11 cellular contexts compared by ENCODE assay signal in genomic region chr16:28495098-28495793, GRCh38. TPM values are rescaled to one million over a fixed set of nuclear protein-coding genes. Genes with fewer than 3 reads are reported as not detected.
DNase-seq lines count a peak whose midpoint lies in the region; TF ChIP-seq lines count a peak whose summit lies in the region.
"Had no signal": no experiment of that assay in that cellular context is flagged by ENCODE, and none has a peak within 500 bp of the region (broad histone marks: within the 10 kb centered on the region; RNA-seq: fewer than 3 reads in every experiment).

No MANE protein-coding gene starts in this region.

- H4K20me1 ChIP-seq in smooth muscle cell (ENCODE audit: low read depth): no peaks in the 10 kb centered on the region

- H3K27me3 ChIP-seq in Peyer's patch (no peaks in the 10 kb centered on the region), duodenal mucosa (ENCODE audit: control insufficient read depth in 1 of 2, insufficient read depth in 2 of 2, low read length in 2 of 2) (no peaks in the 10 kb centered on the region), smooth muscle cell (ENCODE audit: low read depth) (no peaks in the 10 kb centered on the region)

- DNase-seq in GM12864 (ENCODE audit: low read depth) (no peak), Peyer's patch (peak in 1 of 3 donors; percentile 57), GM19238 (ENCODE audit: insufficient read length, low spot score) (no peak), smooth muscle cell (lab: John Stamatoyannopoulos, UW; ENCODE audit: unreplicated experiment) (no peak), islet precursor cell (no peak)
- DNase-seq: activated effector memory CD4-positive, alpha-beta T cell treated with Interleukin-2 at 50 U/mL for 16 hours; kidney; SHP77 had no signal

- H2AFZ ChIP-seq in smooth muscle cell (ENCODE audit: low read depth): no peak overlapping the region

- peak overlapping the region; percentile 53 to 54 for H3K9ac ChIP-seq in duodenal mucosa (ENCODE audit: low read depth in 1 of 2, low read length in 2 of 2)
- H3K9ac ChIP-seq in smooth muscle cell (ENCODE audit: low read depth): no peak overlapping the region

- H3K4me1 ChIP-seq in Peyer's patch (peaks cover 0 to 27% (median 13%) of the 10 kb centered on the region in 4 donors), duodenal mucosa (ENCODE audit: control insufficient read depth in 1 of 2, insufficient read depth in 2 of 2, low read length in 2 of 2) (peaks cover 0 to 19% of the 10 kb centered on the region in 2 donors), smooth muscle cell (ENCODE audit: low read depth) (peaks cover 5% of the 10 kb centered on the region)

- no peak for TF ChIP-seq POLR2A in Peyer's patch (IDR thresholded peaks at IDR 0.05)

- 87% methylated on average over 11 of the region's 13 CpGs for WGBS in smooth muscle cell (ENCODE audit: low lambda C conversion rate)

- no peak overlapping the region for H3K4me2 ChIP-seq in smooth muscle cell

- TF ChIP-seq CTCF in GM12864 (IDR thresholded peaks at IDR 0.05; ENCODE audit: low read depth, low read length, missing control alignments) (no peak), Peyer's patch (IDR thresholded peaks at IDR 0.05) (no peak), smooth muscle cell (IDR thresholded peaks at IDR 0.05; ENCODE audit: borderline replicate concordance, insufficient read depth, poor library complexity, severe bottlenecking) (no peak)

- peak overlapping the region; percentile 34 for H3K4me3 ChIP-seq in GM12864 (ENCODE audit: low read depth, low read length)
- peak overlapping the region; percentile 1 to 43 (median 36) for H3K4me3 ChIP-seq in Peyer's patch
- H3K4me3 ChIP-seq in duodenal mucosa (ENCODE audit: low read depth in 1 of 2, low read length in 2 of 2): peak overlapping the region; percentile 48 to 60
- peak overlapping the region in 6 of 7 experiments; percentile 17 to 30 (median 20) for H3K4me3 ChIP-seq in skin epidermis
- H3K4me3 ChIP-seq in smooth muscle cell: no peak overlapping the region

- H3K79me2 ChIP-seq in smooth muscle cell (ENCODE audit: low read depth): no peaks in the 10 kb centered on the region

- no peaks in the 10 kb centered on the region for H3F3A ChIP-seq in smooth muscle cell (ENCODE audit: low read depth)

- no peaks in the 10 kb centered on the region for H3K9me3 ChIP-seq in Peyer's patch
- H3K9me3 ChIP-seq in duodenal mucosa (ENCODE audit: control insufficient read depth in 1 of 2, low read length in 2 of 2): no peaks in the 10 kb centered on the region
- H3K9me3 ChIP-seq in smooth muscle cell (replicated peaks; ENCODE audit: low read depth): no peaks in the 10 kb centered on the region

- H3K36me3 ChIP-seq in Peyer's patch (peaks cover 0 to 6% (median 0%) of the 10 kb centered on the region in 3 donors), duodenal mucosa (ENCODE audit: control insufficient read depth in 1 of 2, insufficient read depth in 2 of 2, low read length in 2 of 2) (no peaks in the 10 kb centered on the region), smooth muscle cell (ENCODE audit: low read depth) (no peaks in the 10 kb centered on the region)

- peak overlapping the region; percentile 85 to 91 (median 90) for H3K27ac ChIP-seq in Peyer's patch
- H3K27ac ChIP-seq in duodenal mucosa (ENCODE audit: low read depth, low read length): peak overlapping the region; percentile 69
- peak overlapping the region in 20 of 21 experiments; percentile 31 to 100 (median 85) for H3K27ac ChIP-seq in skin epidermis
- no peak overlapping the region for H3K27ac ChIP-seq in smooth muscle cell (ENCODE audit: low read depth)

RNA-seq across cellular contexts. Expression of gene APOBR, which starts 0.8 kb away (rescaled TPM):
- 10 to 100 TPM; 11.9 to 25.2 (median 14.6) TPM for total RNA-seq in Peyer's patch
- total RNA-seq in smooth muscle cell: not detected in 2 replicates
- polyA plus RNA-seq in smooth muscle cell: not detected in 2 replicates
- total RNA-seq: endothelial cell of umbilical vein had no signal
- polyA plus RNA-seq: endothelial cell of umbilical vein had no signal

RNA-seq across cellular contexts. Expression of gene CLN3, which starts 3.4 kb away (rescaled TPM):
- total RNA-seq in Peyer's patch (10 to 100 TPM; 47.0 to 83.6 (median 73.3) TPM), smooth muscle cell (10.5 and 15.3 TPM in 2 replicates)
- 19.6 and 30.9 TPM in 2 replicates for polyA plus RNA-seq in smooth muscle cell

RNA-seq across cellular contexts. Expression of gene IL27, which starts 11.4 kb away (rescaled TPM):
- not detected for total RNA-seq in Peyer's patch
- not detected in 2 replicates for total RNA-seq in smooth muscle cell
- polyA plus RNA-seq in smooth muscle cell: not detected in 2 replicates
- total RNA-seq: endothelial cell of umbilical vein had no signal
- polyA plus RNA-seq: endothelial cell of umbilical vein had no signal

RNA-seq across cellular contexts. Expression of gene NPIPB7, which starts 23.1 kb away (rescaled TPM):
- total RNA-seq in Peyer's patch (not detected), smooth muscle cell (not detected in 2 replicates)
- not detected in 2 replicates for polyA plus RNA-seq in smooth muscle cell
- total RNA-seq: endothelial cell of umbilical vein, kidney had no signal

RNA-seq across cellular contexts. Expression of gene NUPR1, which starts 43.5 kb away (rescaled TPM):
- total RNA-seq in Peyer's patch (10 to 100 TPM in 1 of 4 donors, 1 to 10 TPM in 3; 1.6 to 11.9 (median 6.3) TPM), smooth muscle cell (0.40 and 0.67 TPM in 2 replicates)
- polyA plus RNA-seq in smooth muscle cell: 9.9 and 22.2 TPM in 2 replicates

Comparison
In these comparisons a context has a peak if more than half of its experiments do, and no peak if none do; other contexts are left out.
1. RNA of gene APOBR, which starts 0.8 kb away (total RNA-seq): 11.9 to 25.2 TPM in Peyer's patch; not detected in smooth muscle cell; every median in the first group is over 10 times any median in the second.